16 cellular contexts compared by ENCODE assay signal in genomic region chr18:10797882-10798281, GRCh38.
DNase-seq lines count a peak whose midpoint lies in the region; ATAC-seq and TF ChIP-seq lines count a peak whose summit lies in the region.
"Had no signal": no experiment of that assay in that cellular context is flagged by ENCODE, and none has a peak within 500 bp of the region (broad histone marks: within the 10 kb centered on the region; RNA-seq: fewer than 3 reads in every experiment).

No MANE protein-coding gene starts in this region.

- DNase-seq in GM23338 (ENCODE audit: low spot score) = peak; percentile 21
- DNase-seq in NCI-H187 treated with DMSO at 0.1 percent for 48 hours (lab: John Stamatoyannopoulos, UW) = peak; percentile 91
- peak; percentile 57 for DNase-seq in amniotic epithelial cell (ENCODE audit: low read depth)
- DNase-seq in mesenchymal stem cell = no peak
- DNase-seq in mesenteric fat pad (ENCODE audit: low spot score) = no peak
- DNase-seq in immature natural killer cell = no peak
- DNase-seq in smooth muscle cell (lab: John Stamatoyannopoulos, UW; ENCODE audit: unreplicated experiment) = no peak
- DNase-seq: activated CD4-positive, alpha-beta T cell treated with anti-CD3 and anti-CD28 coated beads for 36 hours; activated effector memory CD4-positive, alpha-beta T cell treated with Interleukin-2 at 50 U/mL for 16 hours; KBM-7; NCI-H1092 treated with DMSO at 0.1 percent for 48 hours; NCI-H526; PC-3; small intestine had no signal

- peak; percentile 90 for ATAC-seq in GM23338
- ATAC-seq: activated CD4-positive, alpha-beta T cell treated with anti-CD3 and anti-CD28 coated beads for 36 hours; PC-3 had no signal

- H3K9ac ChIP-seq in mesenchymal stem cell (ENCODE audit: low read length) (no peak overlapping the region), smooth muscle cell (ENCODE audit: low read depth) (no peak overlapping the region)
- H3K9ac ChIP-seq: parathyroid adenoma had no signal

- no peaks in the 10 kb centered on the region for H3K79me2 ChIP-seq in GM23338 (replicated peaks; ENCODE audit: insufficient read depth)
- H3K79me2 ChIP-seq in smooth muscle cell (ENCODE audit: low read depth) = no peaks in the 10 kb centered on the region
- H3K79me2 ChIP-seq: parathyroid adenoma had no signal

- no peak overlapping the region for H3K23ac ChIP-seq in mesenchymal stem cell (ENCODE audit: low read length in 2 of 2)

- H3K27me3 ChIP-seq in GM23338 (ENCODE audit: insufficient read depth) (no peaks in the 10 kb centered on the region), mesenchymal stem cell (ENCODE audit: control insufficient read depth in 1 of 2, insufficient read depth in 1 of 2, low read length in 2 of 2) (no peaks in the 10 kb centered on the region), smooth muscle cell (ENCODE audit: low read depth) (no peaks in the 10 kb centered on the region)

- H3F3A ChIP-seq in GM23338 (replicated peaks; ENCODE audit: low read depth) = no peaks in the 10 kb centered on the region
- no peaks in the 10 kb centered on the region for H3F3A ChIP-seq in smooth muscle cell (ENCODE audit: low read depth)

- H3K4me1 Mint-ChIP-seq in GM23338 = peaks cover 15% of the 10 kb centered on the region
- H3K4me1 Mint-ChIP-seq in immature natural killer cell = no peaks in the 10 kb centered on the region
- H3K4me1 Mint-ChIP-seq: activated CD4-positive, alpha-beta T cell treated with anti-CD3 and anti-CD28 coated beads for 36 hours had no signal

- H3K4me3 Mint-ChIP-seq in GM23338 (no peak overlapping the region), immature natural killer cell (no peak overlapping the region)
- H3K4me3 Mint-ChIP-seq: activated CD4-positive, alpha-beta T cell treated with anti-CD3 and anti-CD28 coated beads for 36 hours had no signal

- H3K9me3 ChIP-seq in mesenchymal stem cell (ENCODE audit: control insufficient read depth, low read length) = no peaks in the 10 kb centered on the region
- no peaks in the 10 kb centered on the region for H3K9me3 ChIP-seq in smooth muscle cell (replicated peaks; ENCODE audit: low read depth)

- no peaks in the 10 kb centered on the region for H3K9me2 ChIP-seq in GM23338 (ENCODE audit: insufficient read depth)

- H2BK15ac ChIP-seq in mesenchymal stem cell (ENCODE audit: low read depth, poor library complexity, severe bottlenecking) = no peak overlapping the region

- H2BK120ac ChIP-seq in mesenchymal stem cell (ENCODE audit: low read depth, low read length) = no peak overlapping the region

- H3K4ac ChIP-seq in mesenchymal stem cell (ENCODE audit: low read depth in 1 of 2, low read length in 2 of 2) = no peak overlapping the region

- H4K20me1 ChIP-seq in GM23338 (replicated peaks; ENCODE audit: insufficient read depth) (no peaks in the 10 kb centered on the region), smooth muscle cell (ENCODE audit: low read depth) (no peaks in the 10 kb centered on the region)

- H2AK5ac ChIP-seq in mesenchymal stem cell (ENCODE audit: low read length, severe bottlenecking) = peak overlapping the region; percentile 44

- H4K8ac ChIP-seq in mesenchymal stem cell (ENCODE audit: low read length) = peak overlapping the region; percentile 63

- no peak overlapping the region for H3K14ac ChIP-seq in mesenchymal stem cell (ENCODE audit: low read length in 2 of 2)

- H3K9me3 Mint-ChIP-seq in GM23338 (no peaks in the 10 kb centered on the region; the same call in 2 of the 3 replicates), immature natural killer cell (no peaks in the 10 kb centered on the region)

- TF ChIP-seq CTCF in GM23338 (conservative IDR thresholded peaks at IDR 0.05; ENCODE audit: low read depth in 2 of 2) (no peak), smooth muscle cell (IDR thresholded peaks at IDR 0.05; ENCODE audit: borderline replicate concordance, insufficient read depth, poor library complexity, severe bottlenecking) (no peak)

- H3K18ac ChIP-seq in mesenchymal stem cell (ENCODE audit: low read depth in 1 of 2, low read length in 2 of 2) = no peak overlapping the region

- no peak overlapping the region for H2BK5ac ChIP-seq in mesenchymal stem cell (ENCODE audit: low read depth, low read length, poor library complexity, severe bottlenecking)

- 88% methylated on average over 1 of the region's 1 CpG for WGBS in mesenchymal stem cell
- 80% methylated on average over 1 of the region's 1 CpG for WGBS in smooth muscle cell (ENCODE audit: low lambda C conversion rate)

- H3K27ac ChIP-seq in GM23338 (ENCODE audit: low read depth) (no peak overlapping the region), mesenchymal stem cell (ENCODE audit: low read length, poor library complexity, severe bottlenecking) (no peak overlapping the region), smooth muscle cell (ENCODE audit: low read depth) (no peak overlapping the region)
- H3K27ac ChIP-seq: parathyroid adenoma, SK-N-MC had no signal

- H3K4me2 ChIP-seq in GM23338 (no peak overlapping the region), mesenchymal stem cell (ENCODE audit: low read length, poor library complexity, severe bottlenecking) (no peak overlapping the region), smooth muscle cell (no peak overlapping the region)

- H2BK12ac ChIP-seq in mesenchymal stem cell (ENCODE audit: low read length in 2 of 2) = no peak overlapping the region

- no peaks in the 10 kb centered on the region for H3K79me1 ChIP-seq in mesenchymal stem cell (replicated peaks; ENCODE audit: low read length, poor library complexity, severe bottlenecking)

- H3K36me3 ChIP-seq in GM23338 (ENCODE audit: insufficient read depth) = no peaks in the 10 kb centered on the region
- peaks cover 0 to 3% of the 10 kb centered on the region in 2 experiments for H3K36me3 ChIP-seq in mesenchymal stem cell (ENCODE audit: control insufficient read depth in 1 of 2, insufficient read depth in 2 of 2, low read depth in 1 of 2, low read length in 2 of 2)
- no peaks in the 10 kb centered on the region for H3K36me3 ChIP-seq in smooth muscle cell (ENCODE audit: low read depth)

- H4K91ac ChIP-seq in mesenchymal stem cell (ENCODE audit: low read length) = no peak overlapping the region

- peaks cover 20% of the 10 kb centered on the region for H3K4me1 ChIP-seq in GM23338 (ENCODE audit: insufficient read depth)
- peaks cover 8% of the 10 kb centered on the region for H3K4me1 ChIP-seq in mesenchymal stem cell (ENCODE audit: control insufficient read depth, insufficient read depth, low read depth, low read length)
- no peaks in the 10 kb centered on the region for H3K4me1 ChIP-seq in smooth muscle cell (ENCODE audit: low read depth)
- H3K4me1 ChIP-seq: parathyroid adenoma had no signal

- H3K36me3 Mint-ChIP-seq in GM23338 (ENCODE audit: low read depth) (peaks cover 18% of the 10 kb centered on the region; the same call in 2 of the 3 replicates), immature natural killer cell (no peaks in the 10 kb centered on the region)

- H3K27ac Mint-ChIP-seq in GM23338 (no peak overlapping the region), immature natural killer cell (no peak overlapping the region)
- H3K27ac Mint-ChIP-seq: activated CD4-positive, alpha-beta T cell treated with anti-CD3 and anti-CD28 coated beads for 36 hours had no signal

- H3K27me3 Mint-ChIP-seq in GM23338 (ENCODE audit: insufficient read depth, low read depth, poor library complexity) (no peaks in the 10 kb centered on the region), immature natural killer cell (ENCODE audit: low read depth in 3 of 3) (no peaks in the 10 kb centered on the region)

- no peak overlapping the region for H3K4me3 ChIP-seq in GM23338
- H3K4me3 ChIP-seq in mesenchymal stem cell (ENCODE audit: insufficient read depth in 1 of 2, low read depth in 1 of 2, low read length in 2 of 2) = no peak overlapping the region
- H3K4me3 ChIP-seq in smooth muscle cell = no peak overlapping the region
- H3K4me3 ChIP-seq: SK-N-MC had no signal

- H2AFZ ChIP-seq in GM23338 (no peak overlapping the region), mesenchymal stem cell (ENCODE audit: low read depth, low read length) (no peak overlapping the region), smooth muscle cell (ENCODE audit: low read depth) (no peak overlapping the region)
- H2AFZ ChIP-seq: parathyroid adenoma had no signal

TF ChIP-seq in GM23338, 12 proteins besides CTCF, POLR2A, EP300 and RAD21 (continues in another document):
- TF ChIP-seq EZH2phosphoT487 (IDR thresholded peaks at IDR 0.05; ENCODE audit: unreplicated experiment) (no peak), POLR2AphosphoS5 (IDR thresholded peaks at IDR 0.05; ENCODE audit: low read depth) (no peak), ETS1 (IDR thresholded peaks at IDR 0.05) (no peak), JUNB (IDR thresholded peaks at IDR 0.05; ENCODE audit: unreplicated experiment) (no peak)

Comparison
In these comparisons a context has a peak if more than half of its experiments do, and no peak if none do; other contexts are left out.
1. DNase-seq: peak in GM23338 (single experiment), NCI-H187 treated with DMSO at 0.1 percent for 48 hours (single experiment) and amniotic epithelial cell (single experiment); none in mesenchymal stem cell (single experiment), mesenteric fat pad (single experiment), immature natural killer cell (0 of 3) and smooth muscle cell (single experiment).